ENCODE assay signal across 30 cellular contexts in the genomic region with DNA sequence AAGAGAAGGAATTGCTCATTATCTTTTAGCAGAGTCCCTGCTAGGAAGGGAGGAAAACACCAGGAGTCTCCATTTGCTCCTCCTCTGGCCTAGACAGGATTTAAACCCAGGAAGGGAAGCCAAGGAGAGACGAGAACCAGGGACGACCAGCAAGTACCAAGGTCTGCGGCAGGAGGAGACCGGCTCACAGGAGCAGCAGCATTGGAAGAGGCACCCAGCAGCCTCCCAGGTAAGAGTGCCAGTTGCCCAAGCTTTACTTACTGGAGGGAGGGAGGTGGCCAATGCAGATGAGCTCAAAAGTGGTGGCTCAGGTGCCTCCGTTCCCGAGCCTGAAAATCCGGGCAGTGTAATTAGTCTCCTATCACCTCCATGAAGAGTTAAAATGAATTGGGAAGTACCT. TPM values are rescaled to one million over a fixed set of nuclear protein-coding genes. Genes with fewer than 3 reads are reported as not detected.
"Had no signal": no experiment of that assay in that cellular context is flagged by ENCODE, and none has a peak within 500 bp of the region (broad histone marks: within the 10 kb centered on the region; RNA-seq: fewer than 3 reads in every experiment).

A gene with protein sequence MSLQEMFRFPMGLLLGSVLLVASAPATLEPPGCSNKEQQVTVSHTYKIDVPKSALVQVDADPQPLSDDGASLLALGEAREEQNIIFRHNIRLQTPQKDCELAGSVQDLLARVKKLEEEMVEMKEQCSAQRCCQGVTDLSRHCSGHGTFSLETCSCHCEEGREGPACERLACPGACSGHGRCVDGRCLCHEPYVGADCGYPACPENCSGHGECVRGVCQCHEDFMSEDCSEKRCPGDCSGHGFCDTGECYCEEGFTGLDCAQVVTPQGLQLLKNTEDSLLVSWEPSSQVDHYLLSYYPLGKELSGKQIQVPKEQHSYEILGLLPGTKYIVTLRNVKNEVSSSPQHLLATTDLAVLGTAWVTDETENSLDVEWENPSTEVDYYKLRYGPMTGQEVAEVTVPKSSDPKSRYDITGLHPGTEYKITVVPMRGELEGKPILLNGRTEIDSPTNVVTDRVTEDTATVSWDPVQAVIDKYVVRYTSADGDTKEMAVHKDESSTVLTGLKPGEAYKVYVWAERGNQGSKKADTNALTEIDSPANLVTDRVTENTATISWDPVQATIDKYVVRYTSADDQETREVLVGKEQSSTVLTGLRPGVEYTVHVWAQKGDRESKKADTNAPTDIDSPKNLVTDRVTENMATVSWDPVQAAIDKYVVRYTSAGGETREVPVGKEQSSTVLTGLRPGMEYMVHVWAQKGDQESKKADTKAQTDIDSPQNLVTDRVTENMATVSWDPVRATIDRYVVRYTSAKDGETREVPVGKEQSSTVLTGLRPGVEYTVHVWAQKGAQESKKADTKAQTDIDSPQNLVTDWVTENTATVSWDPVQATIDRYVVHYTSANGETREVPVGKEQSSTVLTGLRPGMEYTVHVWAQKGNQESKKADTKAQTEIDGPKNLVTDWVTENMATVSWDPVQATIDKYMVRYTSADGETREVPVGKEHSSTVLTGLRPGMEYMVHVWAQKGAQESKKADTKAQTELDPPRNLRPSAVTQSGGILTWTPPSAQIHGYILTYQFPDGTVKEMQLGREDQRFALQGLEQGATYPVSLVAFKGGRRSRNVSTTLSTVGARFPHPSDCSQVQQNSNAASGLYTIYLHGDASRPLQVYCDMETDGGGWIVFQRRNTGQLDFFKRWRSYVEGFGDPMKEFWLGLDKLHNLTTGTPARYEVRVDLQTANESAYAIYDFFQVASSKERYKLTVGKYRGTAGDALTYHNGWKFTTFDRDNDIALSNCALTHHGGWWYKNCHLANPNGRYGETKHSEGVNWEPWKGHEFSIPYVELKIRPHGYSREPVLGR (N-terminal part only) (plus strand): TSS at position 127 of the 400 bp plus-strand sequence. CDS start 9,586 bp downstream, outside the sequence.

- H3K4me2 ChIP-seq: SK-N-SH had no signal

- H3K4me3 Mint-ChIP-seq: activated CD8-positive, alpha-beta T cell treated with anti-CD3 and anti-CD28 coated beads for 36 hours; activated naive CD4-positive, alpha-beta T cell treated with anti-CD3 and anti-CD28 coated beads, Interleukin-2, amount 50 U/mL, for 24 hours; activated naive CD8-positive, alpha-beta T cell treated with anti-CD3 and anti-CD28 coated beads, Interleukin-2, amount 50 U/mL, for 24 hours; activated T-cell treated with anti-CD3 and anti-CD28 coated beads, Interleukin-2, amount 50 U/mL, for 72 hours had no signal

- H3K4me1 ChIP-seq: body of pancreas had no signal

- H3K9me3 Mint-ChIP-seq: activated CD8-positive, alpha-beta T cell treated with anti-CD3 and anti-CD28 coated beads for 36 hours; activated naive CD4-positive, alpha-beta T cell treated with anti-CD3 and anti-CD28 coated beads, Interleukin-2, amount 50 U/mL, for 24 hours; activated naive CD8-positive, alpha-beta T cell treated with anti-CD3 and anti-CD28 coated beads, Interleukin-2, amount 50 U/mL, for 24 hours; activated T-cell treated with anti-CD3 and anti-CD28 coated beads, Interleukin-2, amount 50 U/mL, for 72 hours; activated T-helper 2 cell treated with anti-CD3 and anti-CD28 coated beads, Interferon-gamma antibody, Interleukin-2, Interleukin-4, amounts not matched to agents 10 μg/mL and 5 μg/mL and 100 μg/mL, durations not matched to agents 14 hours and 24 hours and 36 hours had no signal

- H3K27ac ChIP-seq: ascending aorta, body of pancreas, Peyer's patch, RWPE1, SJCRH30, WERI-Rb-1 had no signal

- H3K9ac ChIP-seq: SK-N-SH had no signal

- ATAC-seq: activated CD4-positive, CD25-positive, alpha-beta regulatory T cell treated with anti-CD3 and anti-CD28 coated beads, Interleukin-2, amount 50 U/mL, for 24 hours; activated CD8-positive, alpha-beta T cell treated with anti-CD3 and anti-CD28 coated beads for 36 hours; activated naive CD8-positive, alpha-beta T cell treated with anti-CD3 and anti-CD28 coated beads, Interleukin-2, amount 50 U/mL, for 24 hours; activated T-cell treated with anti-CD3 and anti-CD28 coated beads, Interleukin-2, amount 50 U/mL, for 72 hours; body of pancreas had no signal

- H3K36me3 Mint-ChIP-seq: activated naive CD4-positive, alpha-beta T cell treated with anti-CD3 and anti-CD28 coated beads, Interleukin-2, amount 50 U/mL, for 24 hours had no signal

- H3K27me3 Mint-ChIP-seq: activated naive CD4-positive, alpha-beta T cell treated with anti-CD3 and anti-CD28 coated beads, Interleukin-2, amount 50 U/mL, for 24 hours had no signal

- H3K27me3 ChIP-seq: ascending aorta, body of pancreas, Peyer's patch, SJCRH30 had no signal

- FAIRE-seq: bronchial epithelial cell had no signal

- H3K9me3 ChIP-seq: ascending aorta, body of pancreas, Peyer's patch, SJCRH30, SK-N-SH had no signal

- H3K4me3 ChIP-seq: ascending aorta, body of pancreas, Peyer's patch, SJCRH30 had no signal

- H3K36me3 ChIP-seq: ascending aorta, Peyer's patch, SJCRH30, WERI-Rb-1 had no signal

- DNase-seq: activated CD4-positive, alpha-beta T cell treated with anti-CD3 and anti-CD28 coated beads for 4 hours; activated CD8-positive, alpha-beta memory T cell treated with anti-CD3 and anti-CD28 coated beads, Interleukin-2, amount 50 U/mL, for 4 hours; activated CD8-positive, alpha-beta T cell treated with anti-CD3 and anti-CD28 coated beads for 36 hours; activated naive CD8-positive, alpha-beta T cell treated with anti-CD3 and anti-CD28 coated beads, Interleukin-2, amount 50 U/mL, for 24 hours; activated T-cell treated with anti-CD3 and anti-CD28 coated beads, Interleukin-2, amount 50 U/mL, for 72 hours; amniotic stem cell; body of pancreas; KG1; NCI-H1092; NCI-H1417; NCI-H1930; NCI-H345; NCI-H510A treated with DMSO at 0.1 percent for 48 hours; NCI-H69; NK-92 treated with Interleukin-12 subunit alpha and Interleukin-12 subunit beta, amount 100 ng/mL, for 24 hours; Peyer's patch; Right ventricle myocardium superior; SJCRH30; SK-N-SH; T-helper 1 cell; WERI-Rb-1 had no signal

- H3K27ac Mint-ChIP-seq: activated CD8-positive, alpha-beta T cell treated with anti-CD3 and anti-CD28 coated beads for 36 hours; activated naive CD4-positive, alpha-beta T cell treated with anti-CD3 and anti-CD28 coated beads, Interleukin-2, amount 50 U/mL, for 24 hours; activated naive CD8-positive, alpha-beta T cell treated with anti-CD3 and anti-CD28 coated beads, Interleukin-2, amount 50 U/mL, for 24 hours; activated T-cell treated with anti-CD3 and anti-CD28 coated beads, Interleukin-2, amount 50 U/mL, for 72 hours; activated T-helper 2 cell treated with anti-CD3 and anti-CD28 coated beads, Interferon-gamma antibody, Interleukin-2, Interleukin-4, amounts not matched to agents 10 μg/mL and 5 μg/mL and 100 μg/mL, durations not matched to agents 14 hours and 24 hours and 36 hours had no signal

RNA-seq across cellular contexts. Expression of the gene that starts here (rescaled TPM):
- total RNA-seq: activated T-cell treated with anti-CD3 and anti-CD28 coated beads, Interleukin-2, amount 50 U/mL, for 72 hours; activated T-helper 2 cell treated with anti-CD3 and anti-CD28 coated beads, Interferon-gamma antibody, Interleukin-2, Interleukin-4, amounts not matched to agents 10 μg/mL and 5 μg/mL and 100 μg/mL, durations not matched to agents 14 hours and 24 hours and 36 hours; bronchial epithelial cell; LHCN-M2; MCF 10A; SJCRH30; T-helper 2 cell treated with Interferon-gamma antibody and Interleukin-4, amounts not matched to agents 100 ng/mL and 5 ng/mL, for 36 hours had no signal
- polyA plus RNA-seq: SK-N-SH had no signal
